Comparison of ENCODE assay signal across 1 cellular context in genomic region chr14:69768873-69769272, GRCh38.
TF ChIP-seq lines count a peak whose summit lies in the region.

No MANE protein-coding gene starts in this region.

TF ChIP-seq in HepG2, 621 proteins besides CTCF, POLR2A, EP300 and RAD21:
- TF ChIP-seq GATA4 (IDR thresholded peaks at IDR 0.05; ENCODE audit: borderline replicate concordance, low read depth) (no peak), HMG20B (CRISPR knock-in tag; conservative IDR thresholded peaks at IDR 0.05) (no peak), MTERF4 (CRISPR knock-in tag; IDR thresholded peaks at IDR 0.05) (no peak), ZNF30 (CRISPR knock-in tag; IDR thresholded peaks at IDR 0.05) (no peak), ZEB1 (IDR thresholded peaks at IDR 0.05; ENCODE audit: insufficient replicate concordance, low read depth) (no peak), RXRB (CRISPR knock-in tag; IDR thresholded peaks at IDR 0.05; ENCODE audit: borderline replicate concordance) (no peak), U2AF2 (IDR thresholded peaks at IDR 0.05; ENCODE audit: low read depth, low read length) (no peak), PLRG1 (conservative IDR thresholded peaks at IDR 0.05) (no peak), ZFY (CRISPR knock-in tag; IDR thresholded peaks at IDR 0.05) (no peak), ZNF619 (CRISPR knock-in tag; IDR thresholded peaks at IDR 0.05) (no peak), BRF2 (CRISPR knock-in tag; IDR thresholded peaks at IDR 0.05) (no peak), KLF11 (CRISPR knock-in tag; IDR thresholded peaks at IDR 0.05) (no peak), BHLHE40 (IDR thresholded peaks at IDR 0.05; ENCODE audit: low read length) (no peak), SIN3B (IDR thresholded peaks at IDR 0.05; ENCODE audit: low read length) (no peak), ZFP36L2 (CRISPR knock-in tag; IDR thresholded peaks at IDR 0.05) (no peak), CEBPB (IDR thresholded peaks at IDR 0.05; ENCODE audit: borderline replicate concordance, low read depth, low read length) (no peak)
